In genomic region chr13:32408296-32408998, GRCh38 we compare ENCODE assay signal across 14 cellular contexts. TPM values are rescaled to one million over a fixed set of nuclear protein-coding genes. Genes with fewer than 3 reads are reported as not detected.
DNase-seq lines count a peak whose midpoint lies in the region; ATAC-seq and TF ChIP-seq lines count a peak whose summit lies in the region.
"Had no signal": no experiment of that assay in that cellular context is flagged by ENCODE, and none has a peak within 500 bp of the region (broad histone marks: within the 10 kb centered on the region; RNA-seq: fewer than 3 reads in every experiment).

No MANE protein-coding gene starts in this region.

- H3K9me2 ChIP-seq in OCI-LY1 (ENCODE audit: low read depth, low read length): no peaks in the 10 kb centered on the region

- H3K27ac Mint-ChIP-seq in memory B cell: peak overlapping the region; percentile 12

- ATAC-seq in activated CD4-positive, CD25-positive, alpha-beta regulatory T cell treated with anti-CD3 and anti-CD28 coated beads, Interleukin-2, amount 50 U/mL, for 24 hours: peak; percentile 38 to 41
- ATAC-seq in GM18867 (IDR thresholded peaks at IDR 0.05; ENCODE audit: unreplicated experiment) (peak; percentile 34), memory B cell (ENCODE audit: low read depth) (no peak), HG02588 (IDR thresholded peaks at IDR 0.05; ENCODE audit: unreplicated experiment) (no peak)

- no peaks in the 10 kb centered on the region for H3K79me2 ChIP-seq in OCI-LY1 (ENCODE audit: insufficient read depth, low read length)
- H3K79me2 ChIP-seq: parathyroid adenoma had no signal

- peak overlapping the region; percentile 69; the same call in 1 of the 2 replicates for H2AFZ ChIP-seq in OCI-LY1 (ENCODE audit: low read length)
- H2AFZ ChIP-seq: parathyroid adenoma had no signal

- TF ChIP-seq CTCF in OCI-LY1 (IDR thresholded peaks at IDR 0.05; ENCODE audit: low read length) (no peak), colonic mucosa (IDR thresholded peaks at IDR 0.05) (no peak)

- H3K9me3 Mint-ChIP-seq in memory B cell: no peaks in the 10 kb centered on the region

- peaks cover 10% of the 10 kb centered on the region for H3K4me1 ChIP-seq in OCI-LY1 (ENCODE audit: insufficient read depth, low read length, severe bottlenecking)
- H3K4me1 ChIP-seq in colonic mucosa: no peaks in the 10 kb centered on the region

- H3K4me2 ChIP-seq in OCI-LY1 (ENCODE audit: low read length): no peak overlapping the region; the same call in 1 of the 2 replicates

- DNase-seq in activated CD4-positive, CD25-positive, alpha-beta regulatory T cell (lab: John Stamatoyannopoulos, UW): no peak
- DNase-seq in memory B cell (ENCODE audit: low spot score in 2 of 2) (no peak), caudate nucleus (lab: John Stamatoyannopoulos, UW) (no peak), colonic mucosa (no peak)
- DNase-seq: activated CD4-positive, alpha-beta T cell treated with anti-CD3 and anti-CD28 coated beads, Interleukin-2, amount 50 U/mL, for 4 hours; cortex of kidney; KBM-7; OCI-M1 had no signal

- H3K4me3 Mint-ChIP-seq in memory B cell: no peak overlapping the region

- no peaks in the 10 kb centered on the region for H3F3A ChIP-seq in OCI-LY1 (ENCODE audit: insufficient read depth, low read length)

- intact Hi-C loops in colonic mucosa (cut with DNase I): no loop called here

- H3K4me3 ChIP-seq in OCI-LY1 (ENCODE audit: low read depth, low read length, poor library complexity, severe bottlenecking): no peak overlapping the region
- H3K4me3 ChIP-seq in colonic mucosa: no peak overlapping the region
- H3K4me3 ChIP-seq: vagina had no signal

- H3K36me3 ChIP-seq in OCI-LY1 (ENCODE audit: insufficient read depth, low read length) (peaks cover 8% of the 10 kb centered on the region; the same call in 1 of the 2 replicates), colonic mucosa (no peaks in the 10 kb centered on the region)

- H3K36me3 Mint-ChIP-seq in memory B cell: peaks cover 30% of the 10 kb centered on the region

- H3K27me3 ChIP-seq in OCI-LY1 (ENCODE audit: insufficient read depth, low read length): no peaks in the 10 kb centered on the region
- no peaks in the 10 kb centered on the region for H3K27me3 ChIP-seq in colonic mucosa
- H3K27me3 ChIP-seq: vagina had no signal

- H3K9ac ChIP-seq in OCI-LY1 (ENCODE audit: low read length) (no peak overlapping the region), colonic mucosa (ENCODE audit: low read depth in 2 of 2, low read length in 2 of 2) (no peak overlapping the region)
- H3K9ac ChIP-seq: parathyroid adenoma had no signal

- no peaks in the 10 kb centered on the region for H4K20me1 ChIP-seq in OCI-LY1 (ENCODE audit: insufficient read depth, low read length)

- H3K4me1 Mint-ChIP-seq in memory B cell: peaks cover 16% of the 10 kb centered on the region

- H3K27ac ChIP-seq in OCI-LY1 (ENCODE audit: low read depth, low read length, poor library complexity, severe bottlenecking) (no peak overlapping the region), caudate nucleus (ENCODE audit: low read depth, low read length) (no peak overlapping the region), colonic mucosa (no peak overlapping the region)
- H3K27ac ChIP-seq: parathyroid adenoma, vagina had no signal

- H3K9me3 ChIP-seq in OCI-LY1 (ENCODE audit: low read length) (no peaks in the 10 kb centered on the region), colonic mucosa (no peaks in the 10 kb centered on the region)
- H3K9me3 ChIP-seq: vagina had no signal

- no peaks in the 10 kb centered on the region for H3K27me3 Mint-ChIP-seq in memory B cell

RNA-seq across cellular contexts. Expression of gene N4BP2L1, which starts 19.5 kb away (rescaled TPM):
- total RNA-seq in colonic mucosa: 10 to 100 TPM in 1 of 2 donors, 1 to 10 TPM in 1; 4.8 to 10.3 TPM

Comparison
In these comparisons a context has a peak if more than half of its experiments do, and no peak if none do; other contexts are left out.
1. ATAC-seq: peak in activated CD4-positive, CD25-positive, alpha-beta regulatory T cell treated with anti-CD3 and anti-CD28 coated beads, Interleukin-2, amount 50 U/mL, for 24 hours (2 of 2) and GM18867 (single experiment); none in memory B cell (single experiment) and HG02588 (single experiment).